28 cellular contexts compared by ENCODE assay signal in the genomic region with DNA sequence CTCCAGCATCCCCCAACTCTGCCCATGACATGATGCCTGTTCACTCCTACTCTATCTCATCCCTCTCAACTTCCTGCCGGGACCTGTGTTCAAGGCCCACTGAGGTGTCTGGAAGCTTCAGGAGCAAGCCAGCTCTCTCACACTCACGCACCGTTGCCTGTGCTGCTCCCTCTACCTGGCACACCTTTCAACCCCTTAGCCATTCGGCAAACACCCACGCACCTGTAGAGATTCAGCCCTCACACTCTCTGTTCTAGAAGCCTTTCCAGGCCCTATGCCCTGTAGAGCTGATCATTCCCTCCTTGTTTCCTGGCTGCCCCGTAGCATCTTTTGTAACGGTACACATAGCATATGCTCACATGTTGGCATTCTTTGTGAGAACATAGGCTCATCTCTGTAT. TPM values are rescaled to one million over a fixed set of nuclear protein-coding genes. Genes with fewer than 3 reads are reported as not detected.
"Had no signal": no experiment of that assay in that cellular context is flagged by ENCODE, and none has a peak within 500 bp of the region (broad histone marks: within the 10 kb centered on the region; RNA-seq: fewer than 3 reads in every experiment).

No MANE protein-coding gene starts in this region.

- H3K9me3 Mint-ChIP-seq: IgD-negative memory B cell had no signal

- FAIRE-seq: K562 had no signal

- H3K4me2 ChIP-seq: KMS-11, SK-N-SH had no signal

- H3K9me2 ChIP-seq: SK-N-SH had no signal

- H3K27ac ChIP-seq: KMS-11, RWPE1 had no signal

- H3K4me1 Mint-ChIP-seq: IgD-negative memory B cell had no signal

- H3K4me3 Mint-ChIP-seq: IgD-negative memory B cell had no signal

- H3K9ac ChIP-seq: KMS-11, SK-N-SH had no signal

- ATAC-seq: K562, Panc1, PC-3 had no signal

- H3K4me3 ChIP-seq: K562 had no signal

- H3K9me3 ChIP-seq: SK-N-SH had no signal

- H3K27ac Mint-ChIP-seq: IgD-negative memory B cell had no signal

- DNase-seq: Kasumi-1; MM.1S; NCI-H1092 treated with DMSO at 0.1 percent for 48 hours; NCI-H1436; NCI-H187; NCI-H2029; NCI-H2081 treated with DMSO at 0.1 percent for 48 hours; NCI-H2171; NCI-H226; NCI-H446; NCI-H510A; NCI-H524 treated with DMSO at 0.1 percent for 48 hours; NCI-H69; NCI-H774; NK-92 treated with Interleukin-12 subunit alpha and Interleukin-12 subunit beta, amount 100 ng/mL, for 24 hours; PC-3; SHP77; SK-N-SH; SW 1271 had no signal

- H3K36me3 Mint-ChIP-seq: IgD-negative memory B cell had no signal

RNA-seq across cellular contexts. Expression of a gene that starts 1.5 kb away (rescaled TPM):
- total RNA-seq: HT1080, K562, M059J, OCI-LY7, PC-3, SK-MEL-5 had no signal
- polyA plus RNA-seq: IgD-negative memory B cell, K562, SK-N-SH had no signal
